In genomic region chr3:190909908-190910307, GRCh38 we compare ENCODE assay signal across 31 cellular contexts. TPM values are rescaled to one million over a fixed set of nuclear protein-coding genes. Genes with fewer than 3 reads are reported as not detected.
"Had no signal": no experiment of that assay in that cellular context is flagged by ENCODE, and none has a peak within 500 bp of the region (broad histone marks: within the 10 kb centered on the region; RNA-seq: fewer than 3 reads in every experiment).

No MANE protein-coding gene starts in this region.

- H3K9me3 Mint-ChIP-seq: type B pancreatic cell had no signal

- H3K4me1 ChIP-seq: stomach, suprapubic skin, testis, thyroid gland, tibial artery, tibial nerve, transverse colon, upper lobe of left lung, upper lobe of right lung, uterus, vagina had no signal

- DNase-seq: stimulated activated CD4-positive, alpha-beta T cell treated with anti-CD3 and anti-CD28 coated beads, Interleukin-2, amount 100 ng/mL, for 48 hours; stimulated activated CD4-positive, alpha-beta T cell treated with anti-CD3 and anti-CD28 coated beads, Interleukin-4, amount 100 ng/mL, for 1 hour; stimulated activated CD4-positive, alpha-beta T cell treated with anti-CD3 and anti-CD28 coated beads, Interleukin-4, amount 100 ng/mL, for 24 hours; stimulated activated CD4-positive, alpha-beta T cell treated with anti-CD3 and anti-CD28 coated beads, Interleukin-4, amount 100 ng/mL, for 4 hours; stimulated activated CD8-positive, alpha-beta memory T cell treated with anti-CD3 and anti-CD28 coated beads, Interleukin-4, amount 100 ng/mL, for 48 hours; stimulated activated naive B cell treated with anti-CD40 and anti-IgM and Interleukin-4, amounts not matched to agents 10 μg/mL and 1 μg/mL and 100 μg/mL, for 72 hours; stimulated activated naive CD4-positive, alpha-beta T cell; stimulated activated naive CD4-positive, alpha-beta T cell treated with Interleukin-2 at 50 U/mL for 16 hours; stimulated activated naive CD8-positive, alpha-beta T cell treated with anti-CD3 and anti-CD28 coated beads, Interleukin-15, amount 100 ng/mL, for 72 hours; stimulated activated naive CD8-positive, alpha-beta T cell treated with anti-CD3 and anti-CD28 coated beads, Interleukin-15, Interleukin-2, amounts not matched to agents 100 U/mL and 50 U/mL, for 24 hours; stomach; substantia nigra; testis; thyroid gland; tibial artery; transverse colon; trophoblast cell; upper lobe of left lung; upper lobe of right lung; uterus had no signal

- H3K4me3 Mint-ChIP-seq: stimulated activated effector memory CD8-positive, alpha-beta T cell treated with anti-CD3 and anti-CD28 coated beads, Interleukin-12 subunit alpha, Interleukin-12 subunit beta, amount 100 ng/mL, for 72 hours; stimulated activated memory B cell treated with anti-CD40 and anti-IgM and Interleukin-4, amounts not matched to agents 10 μg/mL and 1 μg/mL and 100 μg/mL, for 72 hours; stimulated activated naive B cell treated with anti-CD40 and anti-IgM and Interleukin-4, amounts not matched to agents 10 μg/mL and 1 μg/mL and 100 μg/mL, for 72 hours; stimulated activated naive CD8-positive, alpha-beta T cell treated with anti-CD3 and anti-CD28 coated beads, Interleukin-15, amount 100 ng/mL, for 72 hours; stimulated activated naive CD8-positive, alpha-beta T cell treated with anti-CD3 and anti-CD28 coated beads, Interleukin-15, Interleukin-2, amounts not matched to agents 100 ng/mL and 50 ng/mL, for 24 hours; type B pancreatic cell had no signal

- H3K27ac Mint-ChIP-seq: stimulated activated effector memory CD8-positive, alpha-beta T cell treated with anti-CD3 and anti-CD28 coated beads, Interleukin-12 subunit alpha, Interleukin-12 subunit beta, amount 100 ng/mL, for 72 hours; stimulated activated memory B cell treated with anti-CD40 and anti-IgM and Interleukin-4, amounts not matched to agents 10 μg/mL and 1 μg/mL and 100 μg/mL, for 72 hours; stimulated activated naive CD8-positive, alpha-beta T cell treated with anti-CD3 and anti-CD28 coated beads, Interleukin-15, amount 100 ng/mL, for 72 hours; stimulated activated naive CD8-positive, alpha-beta T cell treated with anti-CD3 and anti-CD28 coated beads, Interleukin-15, Interleukin-2, amounts not matched to agents 100 ng/mL and 50 ng/mL, for 24 hours; type B pancreatic cell had no signal

- H3K27me3 Mint-ChIP-seq: stimulated activated memory B cell treated with anti-CD40 and anti-IgM and Interleukin-4, amounts not matched to agents 10 μg/mL and 1 μg/mL and 100 μg/mL, for 72 hours; stimulated activated naive B cell treated with anti-CD40 and anti-IgM and Interleukin-4, amounts not matched to agents 10 μg/mL and 1 μg/mL and 100 μg/mL, for 72 hours; stimulated activated naive CD8-positive, alpha-beta T cell treated with anti-CD3 and anti-CD28 coated beads, Interleukin-15, amount 100 ng/mL, for 72 hours; stimulated activated naive CD8-positive, alpha-beta T cell treated with anti-CD3 and anti-CD28 coated beads, Interleukin-15, Interleukin-2, amounts not matched to agents 100 ng/mL and 50 ng/mL, for 24 hours had no signal

- H3K36me3 Mint-ChIP-seq: stimulated activated effector memory CD8-positive, alpha-beta T cell treated with anti-CD3 and anti-CD28 coated beads, Interleukin-12 subunit alpha, Interleukin-12 subunit beta, amount 100 ng/mL, for 72 hours; stimulated activated memory B cell treated with anti-CD40 and anti-IgM and Interleukin-4, amounts not matched to agents 10 μg/mL and 1 μg/mL and 100 μg/mL, for 72 hours; stimulated activated naive B cell treated with anti-CD40 and anti-IgM and Interleukin-4, amounts not matched to agents 10 μg/mL and 1 μg/mL and 100 μg/mL, for 72 hours; type B pancreatic cell had no signal

- H3K36me3 ChIP-seq: stomach, suprapubic skin, thoracic aorta, thyroid gland, tibial artery, tibial nerve, transverse colon, upper lobe of left lung, upper lobe of right lung, uterus, vagina had no signal

- H3K9me3 ChIP-seq: suprapubic skin, testis, thoracic aorta, thyroid gland, tibial artery, tibial nerve, transverse colon, upper lobe of left lung, upper lobe of right lung, uterus, vagina had no signal

- H3K4me3 ChIP-seq: stomach, suprapubic skin, testis, thoracic aorta, thyroid gland, tibial artery, tibial nerve, transverse colon, upper lobe of left lung, upper lobe of right lung, uterus, vagina had no signal

- H3K4me1 Mint-ChIP-seq: stimulated activated effector memory CD8-positive, alpha-beta T cell treated with anti-CD3 and anti-CD28 coated beads, Interleukin-12 subunit alpha, Interleukin-12 subunit beta, amount 100 ng/mL, for 72 hours; stimulated activated memory B cell treated with anti-CD40 and anti-IgM and Interleukin-4, amounts not matched to agents 10 μg/mL and 1 μg/mL and 100 μg/mL, for 72 hours; stimulated activated naive B cell treated with anti-CD40 and anti-IgM and Interleukin-4, amounts not matched to agents 10 μg/mL and 1 μg/mL and 100 μg/mL, for 72 hours; stimulated activated naive CD8-positive, alpha-beta T cell treated with anti-CD3 and anti-CD28 coated beads, Interleukin-15, amount 100 ng/mL, for 72 hours had no signal

- H3K27me3 ChIP-seq: stomach, suprapubic skin, testis, thyroid gland, tibial artery, tibial nerve, transverse colon, upper lobe of left lung, upper lobe of right lung, uterus, vagina had no signal

- H3K27ac ChIP-seq: stomach, suprapubic skin, testis, thoracic aorta, thyroid gland, tibial artery, tibial nerve, transverse colon, upper lobe of left lung, upper lobe of right lung, uterus, vagina had no signal

RNA-seq across cellular contexts. Expression of gene GMNC, which starts 47.4 kb away (rescaled TPM):
- total RNA-seq: subcutaneous adipose tissue, thoracic aorta, thyroid gland, tibial nerve, transverse colon, upper lobe of right lung, ureter had no signal
- polyA plus RNA-seq: stomach, urinary bladder had no signal
